ENCODE assay signal across 12 cellular contexts in the genomic region with DNA sequence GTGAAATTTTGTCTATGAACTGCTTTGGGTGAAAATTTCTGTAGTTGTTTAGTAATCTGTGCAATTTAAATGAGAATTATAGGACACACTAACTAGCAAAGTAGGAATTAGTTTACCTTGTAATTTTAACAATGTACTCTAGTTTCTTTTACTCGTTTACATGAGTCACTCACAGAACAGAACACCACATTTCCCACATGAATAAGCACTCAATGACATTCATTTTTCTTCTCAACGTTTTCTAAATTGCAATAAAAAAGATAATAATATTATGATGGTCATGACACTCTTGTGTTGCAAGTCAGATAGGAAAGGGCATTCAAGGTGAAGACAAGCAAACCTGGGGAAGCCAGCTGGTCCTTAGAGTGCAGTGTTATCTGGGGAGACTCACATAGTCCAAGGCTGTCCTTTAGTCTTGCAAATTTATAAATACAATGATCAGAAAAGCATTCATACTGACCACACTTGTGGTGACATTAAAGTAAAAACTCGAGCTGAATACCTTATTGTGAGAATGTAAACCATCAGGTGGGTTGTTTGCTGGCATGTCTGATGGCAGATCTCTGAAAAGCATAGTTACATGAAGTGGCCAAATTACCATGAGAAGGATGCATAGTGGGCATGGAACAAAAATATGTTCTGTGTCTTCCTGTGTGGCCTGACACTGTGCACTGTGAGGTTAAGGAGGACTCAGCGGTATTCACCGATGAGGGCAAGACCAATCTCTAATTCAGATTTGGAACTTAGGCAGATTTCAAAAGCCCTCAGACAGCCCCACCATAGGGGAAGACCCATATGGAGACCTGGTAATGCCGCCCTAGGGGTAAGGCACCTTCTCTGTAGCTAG.
DNase-seq lines count a peak whose midpoint lies in the region; ATAC-seq, FAIRE-seq and TF ChIP-seq lines count a peak whose summit lies in the region.
"Had no signal": no experiment of that assay in that cellular context is flagged by ENCODE, and none has a peak within 500 bp of the region (broad histone marks: within the 10 kb centered on the region; RNA-seq: fewer than 3 reads in every experiment).

No MANE protein-coding gene starts in this region.

- no peak overlapping the region for H3K27ac ChIP-seq in spleen
- H3K27ac ChIP-seq in prostate gland, result no peak overlapping the region
- H3K27ac ChIP-seq: right atrium auricular region had no signal

- WGBS in spleen, 5 donors, result 70 to 81% (median 74%) methylated on average over 6 of the region's 6 CpGs
- WGBS in prostate gland, result 67% methylated on average over 6 of the region's 6 CpGs

- H3K27ac Mint-ChIP-seq in central memory CD8-positive, alpha-beta T cell (ENCODE audit: low read depth), result no peak overlapping the region
- H3K27ac Mint-ChIP-seq: CD8-positive, alpha-beta T cell had no signal

- H3K4me1 Mint-ChIP-seq in central memory CD8-positive, alpha-beta T cell, result peaks cover 50% of the 10 kb centered on the region

- DNase-seq in GM18507 (ENCODE audit: extremely low spot score, insufficient read length, low read depth), result no peak
- DNase-seq in OCI-M1 (lab: John Stamatoyannopoulos, UW), result peak; percentile 60
- no peak for DNase-seq in central memory CD8-positive, alpha-beta T cell (ENCODE audit: low spot score in 2 of 2)
- DNase-seq in myocyte (ENCODE audit: low read depth), result peak; percentile 11
- DNase-seq in spleen, result no peak
- no peak for DNase-seq in amygdala (lab: John Stamatoyannopoulos, UW)
- no peak for DNase-seq in prostate gland (ENCODE audit: low spot score)
- DNase-seq: aorta; CD8-positive, alpha-beta T cell; substantia nigra; T1000 had no signal

- H3K27me3 ChIP-seq in spleen (replicated peaks in 1 of 7) (no peaks in the 10 kb centered on the region), prostate gland (replicated peaks; ENCODE audit: insufficient read depth) (no peaks in the 10 kb centered on the region)
- H3K27me3 ChIP-seq: right atrium auricular region had no signal

- H3K9me3 ChIP-seq in spleen, result peaks cover 0 to 12% (median 5%) of the 10 kb centered on the region in 8 donors
- no peaks in the 10 kb centered on the region for H3K9me3 ChIP-seq in prostate gland
- H3K9me3 ChIP-seq: right atrium auricular region had no signal

- no peaks in the 10 kb centered on the region for H3K9me3 Mint-ChIP-seq in central memory CD8-positive, alpha-beta T cell

- TF ChIP-seq CTCF in spleen (IDR thresholded peaks at IDR 0.05 in 8 of 11, conservative IDR thresholded peaks at IDR 0.05 in 3 of 11), result no peak
- no peak for TF ChIP-seq CTCF in prostate gland (IDR thresholded peaks at IDR 0.05)

- no peak overlapping the region for H3K4me3 Mint-ChIP-seq in central memory CD8-positive, alpha-beta T cell
- H3K4me3 Mint-ChIP-seq: CD8-positive, alpha-beta T cell had no signal

- peak; percentile 46 for ATAC-seq in central memory CD8-positive, alpha-beta T cell (replicated peaks; ENCODE audit: extremely low read depth, poor library complexity, severe bottlenecking)
- ATAC-seq: CD8-positive, alpha-beta T cell had no signal

- peaks cover 0 to 11% (median 0%) of the 10 kb centered on the region in 6 donors for H3K36me3 ChIP-seq in spleen
- no peaks in the 10 kb centered on the region for H3K36me3 ChIP-seq in prostate gland
- H3K36me3 ChIP-seq: right atrium auricular region had no signal

- H3K27me3 Mint-ChIP-seq in central memory CD8-positive, alpha-beta T cell, result no peaks in the 10 kb centered on the region

- H3K4me1 ChIP-seq in spleen (peaks cover 0 to 35% (median 0%) of the 10 kb centered on the region in 6 donors), prostate gland (replicated peaks) (no peaks in the 10 kb centered on the region)

- peak; percentile 68 for FAIRE-seq in GM18507 (lab: Jason Lieb, UNC)

- no peak overlapping the region for H3K4me3 ChIP-seq in spleen
- H3K4me3 ChIP-seq in prostate gland, result no peak overlapping the region
- H3K4me3 ChIP-seq: right atrium auricular region had no signal

- intact Hi-C loops in spleen (cut with DNase I; ENCODE audit: low total_unique reads), result no loop called here
- intact Hi-C loops in prostate gland (cut with DNase I), result no loop called here

- TF ChIP-seq POLR2A in spleen (IDR thresholded peaks at IDR 0.05) (no peak), prostate gland (IDR thresholded peaks at IDR 0.05) (no peak)

- H3K36me3 Mint-ChIP-seq in central memory CD8-positive, alpha-beta T cell (ENCODE audit: insufficient read depth), result peaks cover 4% of the 10 kb centered on the region

Comparison
In these comparisons a context has a peak if more than half of its experiments do, and no peak if none do; other contexts are left out.
1. DNase-seq: peak in OCI-M1 (single experiment) and myocyte (single experiment); none in GM18507 (single experiment), central memory CD8-positive, alpha-beta T cell (0 of 2), spleen (single experiment), amygdala (0 of 56) and prostate gland (single experiment).